ENCODE assay signal across 6 cellular contexts in genomic region chr1:41691964-41692363, GRCh38.
A peak's percentile ranks its signal among the peaks of the same experiment; 100 is the strongest.
DNase-seq lines count a peak whose midpoint lies in the region; ATAC-seq and TF ChIP-seq lines count a peak whose summit lies in the region.
"Not testable (repeated sequence)": the region's sequence is repeated elsewhere in the genome, so short reads cannot be mapped to it uniquely, and the experiment has no call there.

No MANE protein-coding gene starts in this region.

- H3K36me3 Mint-ChIP-seq in activated CD4-positive, alpha-beta T cell treated with anti-CD3 and anti-CD28 coated beads, Interleukin-2, amount 10 ng/mL, durations not matched to agents 24 days and 14 days (ENCODE audit: low read depth); glutamatergic neuron (ENCODE audit: unreplicated experiment); stimulated activated naive B cell treated with anti-CD40 and anti-IgM and Interleukin-4, amounts not matched to agents 10 μg/mL and 1 μg/mL and 100 μg/mL, for 72 hours: not testable (repeated sequence)

- peak overlapping the region; percentile 39 for H3K27ac ChIP-seq in DND-41 (ENCODE audit: low read length)

- DNase-seq in DND-41; activated CD4-positive, alpha-beta T cell treated with anti-CD3 and anti-CD28 coated beads, Interleukin-2, amount 10 ng/mL, durations not matched to agents 24 days and 14 days; glutamatergic neuron; stimulated activated naive B cell treated with anti-CD40 and anti-IgM and Interleukin-4, amounts not matched to agents 10 μg/mL and 1 μg/mL and 100 μg/mL, for 72 hours: not testable (repeated sequence)
- DNase-seq in MV-4-11 (lab: John Stamatoyannopoulos, UW), result peak; percentile 71
- peak; percentile 47 for DNase-seq in medulla oblongata (ENCODE audit: extremely low spot score)

- ATAC-seq in DND-41 (ENCODE audit: insufficient read depth, low read depth); stimulated activated naive B cell treated with anti-CD40 and anti-IgM and Interleukin-4, amounts not matched to agents 10 μg/mL and 1 μg/mL and 100 μg/mL, for 72 hours (replicated peaks): not testable (repeated sequence)

- intact Hi-C loops in activated CD4-positive, alpha-beta T cell treated with anti-CD3 and anti-CD28 coated beads, Interleukin-2, amount 10 ng/mL, durations not matched to agents 24 days and 14 days (cut with micrococcal nuclease), result not testable (repeated sequence)

- not testable (repeated sequence) for H3K9ac ChIP-seq in DND-41 (ENCODE audit: low read depth, low read length)

- H3K27me3 ChIP-seq in DND-41 (ENCODE audit: insufficient read depth, low read length, poor library complexity), result not testable (repeated sequence)

- H4K20me1 ChIP-seq in DND-41 (ENCODE audit: insufficient read depth, low read length), result peaks cover 21% of the 10 kb centered on the region

- peaks cover 47% of the 10 kb centered on the region for H3K36me3 ChIP-seq in DND-41 (ENCODE audit: insufficient read depth, low read length)

- H3K4me3 Mint-ChIP-seq in activated CD4-positive, alpha-beta T cell treated with anti-CD3 and anti-CD28 coated beads, Interleukin-2, amount 10 ng/mL, durations not matched to agents 24 days and 14 days; glutamatergic neuron (ENCODE audit: unreplicated experiment); stimulated activated naive B cell treated with anti-CD40 and anti-IgM and Interleukin-4, amounts not matched to agents 10 μg/mL and 1 μg/mL and 100 μg/mL, for 72 hours: not testable (repeated sequence)

- not testable (repeated sequence) for H3K4me3 ChIP-seq in DND-41 (ENCODE audit: low read depth in 1 of 2, low read length in 2 of 2)

- H3K79me2 ChIP-seq in DND-41 (ENCODE audit: insufficient read depth, low read length), result peaks cover 89% of the 10 kb centered on the region

- H3K9me3 ChIP-seq in DND-41 (ENCODE audit: insufficient read depth, low read length, severe bottlenecking), result not testable (repeated sequence)

- peaks cover 28% of the 10 kb centered on the region for H3K4me1 Mint-ChIP-seq in activated CD4-positive, alpha-beta T cell treated with anti-CD3 and anti-CD28 coated beads, Interleukin-2, amount 10 ng/mL, durations not matched to agents 24 days and 14 days
- H3K4me1 Mint-ChIP-seq in glutamatergic neuron (ENCODE audit: low read depth, unreplicated experiment), result peaks cover 26% of the 10 kb centered on the region
- peaks cover 12 to 28% of the 10 kb centered on the region in 2 donors for H3K4me1 Mint-ChIP-seq in stimulated activated naive B cell treated with anti-CD40 and anti-IgM and Interleukin-4, amounts not matched to agents 10 μg/mL and 1 μg/mL and 100 μg/mL, for 72 hours

- peak overlapping the region; percentile 42 for H3K27ac Mint-ChIP-seq in activated CD4-positive, alpha-beta T cell treated with anti-CD3 and anti-CD28 coated beads, Interleukin-2, amount 10 ng/mL, durations not matched to agents 24 days and 14 days
- H3K27ac Mint-ChIP-seq in glutamatergic neuron (ENCODE audit: unreplicated experiment), result peak overlapping the region; percentile 38
- H3K27ac Mint-ChIP-seq in stimulated activated naive B cell treated with anti-CD40 and anti-IgM and Interleukin-4, amounts not matched to agents 10 μg/mL and 1 μg/mL and 100 μg/mL, for 72 hours, result peak overlapping the region; percentile 51

- not testable (repeated sequence) for H3K9me3 Mint-ChIP-seq in activated CD4-positive, alpha-beta T cell treated with anti-CD3 and anti-CD28 coated beads, Interleukin-2, amount 10 ng/mL, durations not matched to agents 24 days and 14 days; stimulated activated naive B cell treated with anti-CD40 and anti-IgM and Interleukin-4, amounts not matched to agents 10 μg/mL and 1 μg/mL and 100 μg/mL, for 72 hours
- H3K9me3 Mint-ChIP-seq in glutamatergic neuron (ENCODE audit: unreplicated experiment), result peaks cover 15% of the 10 kb centered on the region

- not testable (repeated sequence) for TF ChIP-seq CTCF in DND-41 (IDR thresholded peaks at IDR 0.05; ENCODE audit: borderline replicate concordance, extremely low read depth, low read length, poor library complexity, severe bottlenecking); glutamatergic neuron (IDR thresholded peaks at IDR 0.05; ENCODE audit: partially characterized antibody, unreplicated experiment)

- not testable (repeated sequence) for H3K27me3 Mint-ChIP-seq in activated CD4-positive, alpha-beta T cell treated with anti-CD3 and anti-CD28 coated beads, Interleukin-2, amount 10 ng/mL, durations not matched to agents 24 days and 14 days; stimulated activated naive B cell treated with anti-CD40 and anti-IgM and Interleukin-4, amounts not matched to agents 10 μg/mL and 1 μg/mL and 100 μg/mL, for 72 hours
- H3K27me3 Mint-ChIP-seq in glutamatergic neuron (ENCODE audit: unreplicated experiment), result peaks cover 13% of the 10 kb centered on the region

- H3K4me1 ChIP-seq in DND-41 (ENCODE audit: insufficient read depth, low read length), result peaks cover 53% of the 10 kb centered on the region

- H2AFZ ChIP-seq in DND-41 (ENCODE audit: low read depth, low read length), result not testable (repeated sequence)

- not testable (repeated sequence) for H3K4me2 ChIP-seq in DND-41 (ENCODE audit: insufficient read depth, low read length)
